ENCODE assay signal across 8 cellular contexts in genomic region chr12:34218193-34219045, GRCh38.
DNase-seq lines count a peak whose midpoint lies in the region; ATAC-seq and TF ChIP-seq lines count a peak whose summit lies in the region.

No MANE protein-coding gene starts in this region.

- H3K4me3 Mint-ChIP-seq in dendritic cell treated with granulocyte-macrophage colony-stimulating factor and Interleukin-4, amounts not matched to agents 40 ng/mL and 50 ng/mL, for 4 days: peak overlapping the region; percentile 75

- H3K4me3 ChIP-seq in AG04449 (ENCODE audit: low read depth, low read length) (no peak overlapping the region), lower leg skin (ENCODE audit: low read depth, poor library complexity, severe bottlenecking) (no peak overlapping the region)

- TF ChIP-seq CTCF in AG04449 (IDR thresholded peaks at IDR 0.05; ENCODE audit: insufficient read depth, low read length, missing control alignments) (peak; percentile 43), lower leg skin (IDR thresholded peaks at IDR 0.05) (no peak)

- POLR2A ChIA-PET in AG04449 (lab: Yijun Ruan, JAX): no interaction called here

- whole genome bisulfite sequencing in lower leg skin, 2 donors: 25 to 27% methylated on average over 36 to 39 of the region's 39 CpGs

- no peaks in the 10 kb centered on the region for H3K9me3 Mint-ChIP-seq in dendritic cell treated with granulocyte-macrophage colony-stimulating factor and Interleukin-4, amounts not matched to agents 40 ng/mL and 50 ng/mL, for 4 days

- peaks cover 23% of the 10 kb centered on the region for H3K27me3 Mint-ChIP-seq in dendritic cell treated with granulocyte-macrophage colony-stimulating factor and Interleukin-4, amounts not matched to agents 40 ng/mL and 50 ng/mL, for 4 days

- ATAC-seq in GM18858 (IDR thresholded peaks at IDR 0.05; ENCODE audit: unreplicated experiment) (peak; percentile 94), HG03135 (IDR thresholded peaks at IDR 0.05; ENCODE audit: unreplicated experiment) (peak; percentile 89)

- CTCF ChIA-PET in AG04449 (lab: Yijun Ruan, JAX): no interaction called here

- intact Hi-C loops in dendritic cell treated with granulocyte-macrophage colony-stimulating factor and Interleukin-4, amounts not matched to agents 40 ng/mL and 50 ng/mL, for 4 days (cut with micrococcal nuclease): loop anchor here (1.0 to 5.0 kb wide), 2 partner anchors 95 to 1461 kb away; partner anchors contain the start of gene YARS2
- intact Hi-C loops in lower leg skin (cut with DNase I; ENCODE audit: low total_unique reads): no loop called here

- DNase-seq in AG04449 (ENCODE audit: low read depth, low spot score): no peak
- DNase-seq in NCI-H2227 (lab: John Stamatoyannopoulos, UW; ENCODE audit: unreplicated experiment): peak; percentile 66
- peak; percentile 29 to 55 for DNase-seq in activated CD4-positive, alpha-beta T cell treated with anti-CD3 and anti-CD28 coated beads for 24 hours (ENCODE audit: low read depth in 2 of 2)
- peak; percentile 34 to 85 for DNase-seq in lower leg skin (ENCODE audit: low spot score in 2 of 2)
- DNase-seq in stimulated activated CD4-positive, alpha-beta T cell treated with anti-CD3 and anti-CD28 coated beads, TNF-alpha, amount 100 ng/mL, for 1 hour (ENCODE audit: low read depth in 3 of 3, low spot score in 1 of 3): peak in 2 of 3 donors; percentile 22 to 28

- TF ChIP-seq POLR2A in lower leg skin (IDR thresholded peaks at IDR 0.05): no peak

- H3K4me1 Mint-ChIP-seq in dendritic cell treated with granulocyte-macrophage colony-stimulating factor and Interleukin-4, amounts not matched to agents 40 ng/mL and 50 ng/mL, for 4 days (ENCODE audit: low read depth): peaks cover 14% of the 10 kb centered on the region

- H3K36me3 Mint-ChIP-seq in dendritic cell treated with granulocyte-macrophage colony-stimulating factor and Interleukin-4, amounts not matched to agents 40 ng/mL and 50 ng/mL, for 4 days (ENCODE audit: low read depth): no peaks in the 10 kb centered on the region

- H3K27ac Mint-ChIP-seq in dendritic cell treated with granulocyte-macrophage colony-stimulating factor and Interleukin-4, amounts not matched to agents 40 ng/mL and 50 ng/mL, for 4 days: peak overlapping the region; percentile 52
